Comparison of ENCODE assay signal across 35 cellular contexts in the genomic region with DNA sequence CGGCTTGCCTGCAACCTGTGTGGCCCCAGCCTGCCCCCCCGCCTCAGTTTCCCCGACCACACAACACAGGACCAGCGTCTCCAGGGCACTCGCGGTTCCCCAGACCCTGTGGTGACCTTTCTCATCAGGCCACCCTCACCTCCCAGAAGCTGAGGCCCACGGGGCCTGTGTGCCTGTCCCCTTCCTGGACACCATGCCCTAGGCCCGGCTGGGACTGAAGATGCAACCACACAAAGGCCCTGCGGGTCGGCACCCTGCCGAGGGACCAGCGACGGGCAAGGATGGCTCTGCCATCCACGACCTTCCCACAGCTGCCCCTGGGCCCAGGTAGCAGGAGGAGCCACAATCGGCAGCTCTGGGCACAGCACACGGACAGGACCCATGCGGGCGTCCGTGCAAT. TPM values are rescaled to one million over a fixed set of nuclear protein-coding genes. Genes with fewer than 3 reads are reported as not detected.
DNase-seq lines count a peak whose midpoint lies in the region; ATAC-seq, FAIRE-seq and TF ChIP-seq lines count a peak whose summit lies in the region.
"Had no signal": no experiment of that assay in that cellular context is flagged by ENCODE, and none has a peak within 500 bp of the region (broad histone marks: within the 10 kb centered on the region; RNA-seq: fewer than 3 reads in every experiment).

No MANE protein-coding gene starts in this region.

- CTCF ChIA-PET in HepG2 (lab: Yijun Ruan, JAX; ENCODE audit: low intra/inter-chr PET ratio, low total read pairs) (no interaction called here), RWPE1 (lab: Yijun Ruan, JAX) (no interaction called here), H1 (lab: Charles Lee; ENCODE audit: partially characterized antibody) (interaction anchor here (1.2 kb wide), 1 partner anchor 91 kb away, joined by 4 read pairs; no protein-coding TSS in a partner anchor)

- 95% methylated on average over 8 of the region's 19 CpGs for WGBS in HepG2 (ENCODE audit: low lambda C conversion rate)
- WGBS in right lobe of liver (ENCODE audit: insufficient coverage, low coverage, low lambda C conversion rate, missing lambda C conversion rate): no CpG with 5 or more reads among the region's 19 CpGs
- WGBS in H1 (ENCODE audit: extremely low coverage in 1 of 2, insufficient coverage in 1 of 2, insufficient read length in 1 of 2, insufficient replicate concordance in 2 of 2, low coverage in 1 of 2, low lambda C conversion rate in 2 of 2, missing lambda C conversion rate in 1 of 2), 2 experiments: 94% methylated on average over 15 of the region's 19 CpGs; no CpG with 5 or more reads in 1 of the 2 experiments
- no CpG with 5 or more reads among the region's 19 CpGs for WGBS in neuronal stem cell (ENCODE audit: extremely low coverage in 2 of 2, insufficient read length in 2 of 2, insufficient replicate concordance in 1 of 2), 2 donors

- H3K14ac ChIP-seq in H1 (ENCODE audit: insufficient read length): no peak overlapping the region
- peak overlapping the region; percentile 6 for H3K14ac ChIP-seq in neuronal stem cell (ENCODE audit: low read length)

- H2BK12ac ChIP-seq in H1 (ENCODE audit: low read depth, low read length) (no peak overlapping the region), neuronal stem cell (ENCODE audit: low read length) (peak overlapping the region; percentile 22)

- FAIRE-seq in HepG2 (lab: Jason Lieb, UNC): no peak
- no peak for FAIRE-seq in H1 (lab: Jason Lieb, UNC)
- FAIRE-seq: A204.1, A549, D721Med had no signal

- H3K27ac ChIP-seq in HepG2 (ENCODE audit: extremely low read length, insufficient read depth, low read length) (no peak overlapping the region), right lobe of liver (no peak overlapping the region), RWPE1 (0 out of 2 replicates have a peak overlapping the region, but pooled peaks have one; percentile 4), H1 (ENCODE audit: low read depth, low read length) (no peak overlapping the region), neuronal stem cell (replicated peaks; ENCODE audit: low read length) (no peak overlapping the region)
- H3K27ac ChIP-seq: 22Rv1; A549; BLaER1; BLaER1 treated with 17β-estradiol and CSF1 and Interleukin-3, amounts not matched to agents 10 nM and 100 nM; C4-2B had no signal

- DNase-seq in HepG2 (ENCODE audit: low spot score) (no peak), right lobe of liver (no peak), RWPE1 (ENCODE audit: low spot score) (no peak), H1 (ENCODE audit: low read depth in 1 of 2, low spot score in 2 of 2) (no peak), neuronal stem cell (ENCODE audit: low spot score) (no peak), T-helper 9 cell (no peak), NCI-H1092 (lab: John Stamatoyannopoulos, UW) (no peak), DMS114 treated with DMSO at 0.1 percent for 48 hours (lab: John Stamatoyannopoulos, UW; ENCODE audit: unreplicated experiment) (no peak)
- DNase-seq: 8988T; ACHN; AML-193; BE2C; C1 segment of cervical spinal cord; Caco-2; Calu3; CD4-positive, alpha-beta memory T cell; CD4-positive, alpha-beta T cell; CD4-positive, CD25-positive, alpha-beta regulatory T cell; CD8-positive, alpha-beta memory T cell; CD8-positive, alpha-beta T cell; COR-L47; DMS 273 treated with DMSO at 0.1 percent for 48 hours; DMS153; DMS53; DMS79; DMS79 treated with DMSO at 0.1 percent for 48 hours; DND-41; EL had no signal

- H3K23me2 ChIP-seq in H1 (ENCODE audit: low read depth, low read length): no peaks in the 10 kb centered on the region

- no peak overlapping the region for H3K4me3 ChIP-seq in HepG2 (replicated peaks in 1 of 3; ENCODE audit: insufficient read depth in 1 of 3, low read depth in 2 of 3, low read length in 3 of 3)
- H3K4me3 ChIP-seq in right lobe of liver: no peak overlapping the region
- no peak overlapping the region for H3K4me3 ChIP-seq in H1 (ENCODE audit: extremely low read depth in 1 of 4, insufficient read depth in 2 of 4, low read depth in 3 of 4, low read length in 4 of 4)
- no peak overlapping the region for H3K4me3 ChIP-seq in neuronal stem cell (ENCODE audit: low read length in 2 of 2)
- H3K4me3 ChIP-seq: A549; BLaER1; BLaER1 treated with 17β-estradiol and CSF1 and Interleukin-3, amounts not matched to agents 10 nM and 100 nM had no signal

- in situ Hi-C loops in HepG2 (cut with HindIII; ENCODE audit: extremely low pct_ligation_motif_present, low pct_unique_long_range_greater_than_20kb): no loop called here

- H2BK5ac ChIP-seq in H1 (ENCODE audit: low read depth, low read length): no peak overlapping the region
- H2BK5ac ChIP-seq in neuronal stem cell (ENCODE audit: low read length): no peak overlapping the region

- no peak overlapping the region for H3K56ac ChIP-seq in H1 (replicated peaks; ENCODE audit: insufficient read length, low read depth, low read length)

- no peaks in the 10 kb centered on the region for H3K27me3 ChIP-seq in HepG2 (ENCODE audit: control insufficient read depth in 1 of 2, insufficient read depth in 2 of 2, low read length in 2 of 2)
- H3K27me3 ChIP-seq in right lobe of liver: no peaks in the 10 kb centered on the region
- no peaks in the 10 kb centered on the region for H3K27me3 ChIP-seq in H1 (replicated peaks in 1 of 4; ENCODE audit: control insufficient read depth in 3 of 4, extremely low read depth in 1 of 4, insufficient read depth in 3 of 4, low read length in 3 of 4)
- no peaks in the 10 kb centered on the region for H3K27me3 ChIP-seq in neuronal stem cell (ENCODE audit: control insufficient read depth in 3 of 3, insufficient read depth in 3 of 3, low read depth in 1 of 3, low read length in 3 of 3)
- H3K27me3 ChIP-seq: BE2C; BLaER1; BLaER1 treated with 17β-estradiol and CSF1 and Interleukin-3, amounts not matched to agents 10 nM and 100 nM had no signal

- no peak overlapping the region for H2BK15ac ChIP-seq in H1 (ENCODE audit: low read length)
- H2BK15ac ChIP-seq in neuronal stem cell (ENCODE audit: low read length): no peak overlapping the region

- no peaks in the 10 kb centered on the region for H3K4me1 ChIP-seq in HepG2 (ENCODE audit: insufficient read depth, low read length)
- no peaks in the 10 kb centered on the region for H3K4me1 ChIP-seq in right lobe of liver
- no peaks in the 10 kb centered on the region for H3K4me1 ChIP-seq in H1 (replicated peaks in 1 of 4; ENCODE audit: control insufficient read depth in 3 of 4, insufficient read depth in 4 of 4, low read length in 3 of 4)
- no peaks in the 10 kb centered on the region for H3K4me1 ChIP-seq in neuronal stem cell (ENCODE audit: control insufficient read depth in 2 of 2, insufficient read depth in 1 of 2, low read depth in 1 of 2, low read length in 2 of 2)
- H3K4me1 ChIP-seq: A549; BE2C; BLaER1; BLaER1 treated with 17β-estradiol and CSF1 and Interleukin-3, amounts not matched to agents 10 nM and 100 nM; Caco-2 had no signal

- H3K9ac ChIP-seq in HepG2 (ENCODE audit: insufficient read depth, low read depth, low read length) (no peak overlapping the region), H1 (replicated peaks in 1 of 4; ENCODE audit: extremely low read depth in 1 of 4, low read depth in 3 of 4, low read length in 3 of 4) (no peak overlapping the region), neuronal stem cell (ENCODE audit: low read depth, low read length, poor library complexity) (no peak overlapping the region)
- H3K9ac ChIP-seq: BLaER1; BLaER1 treated with 17β-estradiol and CSF1 and Interleukin-3, amounts not matched to agents 10 nM and 100 nM had no signal

- no peak overlapping the region for H4K5ac ChIP-seq in H1 (ENCODE audit: insufficient read length, low read depth, low read length)

- TF ChIP-seq RAD21 in HepG2 (CRISPR knock-in tag; IDR thresholded peaks at IDR 0.05) (no peak), H1 (IDR thresholded peaks at IDR 0.05 in 1 of 2, conservative IDR thresholded peaks at IDR 0.05 in 1 of 2; ENCODE audit: low read depth in 2 of 2, low read length in 2 of 2) (no peak)

- TF ChIP-seq POLR2A in HepG2 (IDR thresholded peaks at IDR 0.05; ENCODE audit: insufficient read depth in 1 of 2, low read depth in 2 of 2, low read length in 2 of 2) (no peak), right lobe of liver (IDR thresholded peaks at IDR 0.05) (no peak), H1 (IDR thresholded peaks at IDR 0.05; ENCODE audit: control extremely low read depth in 1 of 2, low read depth in 2 of 2, low read length in 2 of 2) (no peak)

- H3K23ac ChIP-seq in H1 (ENCODE audit: insufficient read length) (no peak overlapping the region), neuronal stem cell (ENCODE audit: low read depth, low read length, poor library complexity) (peak overlapping the region; percentile 8)

- H4K20me1 ChIP-seq in HepG2 (ENCODE audit: insufficient read depth, low read length) (no peaks in the 10 kb centered on the region), H1 (replicated peaks in 1 of 2; ENCODE audit: control insufficient read depth in 1 of 2, insufficient read depth in 2 of 2, low read length in 2 of 2) (peaks cover 0 to 8% of the 10 kb centered on the region in 2 experiments)
- H4K20me1 ChIP-seq: BLaER1 had no signal

- POLR2A ChIA-PET in HepG2 (lab: Yijun Ruan, JAX): no interaction called here
- POLR2A ChIA-PET in RWPE1 (lab: Yijun Ruan, JAX; ENCODE audit: low non-redundant PET): no interaction called here
- POLR2A ChIA-PET in H1 (lab: Charles Lee; ENCODE audit: partially characterized antibody): no interaction called here

- no peaks in the 10 kb centered on the region for H3K79me2 ChIP-seq in HepG2 (ENCODE audit: insufficient read depth, low read length)
- H3K79me2 ChIP-seq in H1 (ENCODE audit: control insufficient read depth in 1 of 2, insufficient read depth in 2 of 2, low read length in 2 of 2): no peaks in the 10 kb centered on the region

- no peak overlapping the region for H2AK5ac ChIP-seq in H1 (ENCODE audit: low read depth, low read length)
- no peak overlapping the region for H2AK5ac ChIP-seq in neuronal stem cell (ENCODE audit: low read depth, low read length)

- 0 out of 2 replicates have a peak overlapping the region, but pooled peaks have one; percentile 25 for H4K8ac ChIP-seq in H1 (ENCODE audit: extremely low read depth, insufficient read depth, low read length)
- no peak overlapping the region for H4K8ac ChIP-seq in neuronal stem cell (ENCODE audit: low read depth, low read length)

- TF ChIP-seq CTCF in HepG2 (CRISPR knock-in tag; IDR thresholded peaks at IDR 0.05) (no peak), right lobe of liver (IDR thresholded peaks at IDR 0.05) (no peak), RWPE1 (conservative IDR thresholded peaks at IDR 0.05; ENCODE audit: low read depth) (no peak), H1 (IDR thresholded peaks at IDR 0.05; ENCODE audit: control extremely low read depth in 1 of 3, insufficient read depth in 1 of 3, low read depth in 1 of 3, low read length in 3 of 3) (no peak)

- H3K4ac ChIP-seq in H1 (replicated peaks; ENCODE audit: insufficient read length, low read depth, low read length) (no peak overlapping the region), neuronal stem cell (ENCODE audit: low read length) (no peak overlapping the region)

- ATAC-seq in HepG2 (no peak), right lobe of liver (no peak)
- ATAC-seq: CD8-positive, alpha-beta T cell had no signal

- H3K79me1 ChIP-seq in H1 (ENCODE audit: low read depth, low read length) (no peaks in the 10 kb centered on the region), neuronal stem cell (ENCODE audit: low read depth, low read length) (peaks cover 5% of the 10 kb centered on the region)

- H4K91ac ChIP-seq in H1 (replicated peaks; ENCODE audit: insufficient read length, low read length) (no peak overlapping the region), neuronal stem cell (ENCODE audit: low read depth, low read length, poor library complexity) (no peak overlapping the region)

- TF ChIP-seq EP300 in HepG2 (IDR thresholded peaks at IDR 0.05; ENCODE audit: low read depth in 2 of 2, low read length in 2 of 2): no peak
- TF ChIP-seq EP300 in HepG2 (CRISPR knock-in tag; IDR thresholded peaks at IDR 0.05; ENCODE audit: borderline replicate concordance): no peak
- TF ChIP-seq EP300 in H1 (IDR thresholded peaks at IDR 0.05; ENCODE audit: borderline replicate concordance in 1 of 2, low read depth in 2 of 2, low read length in 2 of 2): no peak

- H3K36me3 ChIP-seq in HepG2 (replicated peaks in 1 of 2; ENCODE audit: control insufficient read depth in 1 of 2, insufficient read depth in 2 of 2, low read length in 2 of 2) (peaks cover 19 to 58% of the 10 kb centered on the region in 2 experiments; a peak in 4 of 5 replicates), right lobe of liver (peaks cover 0 to 77% (median 38%) of the 10 kb centered on the region in 4 donors), H1 (ENCODE audit: control insufficient read depth in 2 of 4, insufficient read depth in 4 of 4, low read length in 3 of 4) (peaks cover 3 to 56% (median 14%) of the 10 kb centered on the region in 4 experiments; a peak in 5 of 8 replicates), neuronal stem cell (replicated peaks in 1 of 2; ENCODE audit: control insufficient read depth in 2 of 2, insufficient read depth in 2 of 2, low read length in 2 of 2) (peaks cover 34 to 52% of the 10 kb centered on the region in 2 donors)
- H3K36me3 ChIP-seq: BE2C had no signal

- H2AFZ ChIP-seq in HepG2 (ENCODE audit: low read length): no peak overlapping the region
- no peak overlapping the region for H2AFZ ChIP-seq in H1 (ENCODE audit: low read length)
- no peak overlapping the region for H2AFZ ChIP-seq in neuronal stem cell (ENCODE audit: low read length)

- no peak overlapping the region for H2BK120ac ChIP-seq in H1 (replicated peaks; ENCODE audit: low read depth, low read length)
- H2BK120ac ChIP-seq in neuronal stem cell (ENCODE audit: low read depth, low read length): no peak overlapping the region

- no peak overlapping the region for H2BK20ac ChIP-seq in H1 (ENCODE audit: low read length)

- H3K18ac ChIP-seq in H1 (ENCODE audit: extremely low read depth, low read length) (no peak overlapping the region), neuronal stem cell (ENCODE audit: low read length) (peak overlapping the region; percentile 27)

- H3K9me3 ChIP-seq in HepG2 (ENCODE audit: low read length) (no peaks in the 10 kb centered on the region), right lobe of liver (no peaks in the 10 kb centered on the region), H1 (ENCODE audit: insufficient read depth in 2 of 2, low read depth in 1 of 2, low read length in 1 of 2) (no peaks in the 10 kb centered on the region), neuronal stem cell (replicated peaks in 1 of 2; ENCODE audit: control insufficient read depth in 2 of 2, insufficient read depth in 1 of 2, low read depth in 1 of 2, low read length in 2 of 2) (no peaks in the 10 kb centered on the region)
- H3K9me3 ChIP-seq: A549; BE2C; BLaER1; BLaER1 treated with 17β-estradiol and CSF1 and Interleukin-3, amounts not matched to agents 10 nM and 100 nM; Caco-2 had no signal

- no TSS peak for BruUV-seq in HepG2 (replicated peaks; lab: Mats Ljungman, UMichigan)

- intact Hi-C loops in HepG2 (cut with micrococcal nuclease; ENCODE audit: unreplicated experiment): no loop called here
- intact Hi-C loops in right lobe of liver (cut with DNase I): no loop called here

- H3K4me2 ChIP-seq in HepG2 (ENCODE audit: low read depth, low read length) (no peak overlapping the region), H1 (ENCODE audit: insufficient read depth in 1 of 2, low read depth in 2 of 2, low read length in 2 of 2) (no peak overlapping the region), neuronal stem cell (ENCODE audit: insufficient read depth, low read length, poor library complexity, severe bottlenecking) (no peak overlapping the region)
- H3K4me2 ChIP-seq: A549; BLaER1; BLaER1 treated with 17β-estradiol and CSF1 and Interleukin-3, amounts not matched to agents 10 nM and 100 nM had no signal

RNA-seq across cellular contexts. Expression of gene SLC12A7, which starts 34.8 kb away (rescaled TPM):
- 7.4 and 14.0 TPM in 2 replicates for total RNA-seq in HepG2 (2016; rRNA removed; fragmentation: Illumina TruSeq; extraction: Trizol)
- total RNA-seq in HepG2 (2016; cell fraction: cytosol; rRNA removed; fragmentation: Illumina TruSeq; extraction: Trizol; ENCODE audit: low read depth): 9.5 and 12.5 TPM in 2 replicates
- 5.2 and 15.7 TPM in 2 replicates for total RNA-seq in HepG2 (2016; cell fraction: insoluble cytoplasmic fraction; rRNA removed; fragmentation: Illumina TruSeq; extraction: Trizol)
- total RNA-seq in HepG2 (2016; cell fraction: membrane; rRNA removed; fragmentation: Illumina TruSeq; extraction: Trizol): 6.9 and 7.7 TPM in 2 replicates
- total RNA-seq in HepG2 (2016; cell fraction: nucleus; rRNA removed; fragmentation: Illumina TruSeq; extraction: Trizol): 21.8 and 25.8 TPM in 2 replicates
- polyA plus RNA-seq in HepG2 (2011; rRNA removed): 18.5 and 25.6 TPM in 2 replicates
- 11.8 and 15.1 TPM in 2 replicates for polyA plus RNA-seq in HepG2 (2011; cell fraction: cytosol; rRNA removed)
- polyA plus RNA-seq in HepG2 (2011; cell fraction: nucleus; rRNA removed): 164 and 213 TPM in 2 replicates
- 28.2 and 30.9 TPM in 2 replicates for polyA plus RNA-seq in HepG2 (2012)
- 1.4 and 1.6 TPM in 2 replicates for polyA plus RNA-seq in HepG2 (2016; cell fraction: cytosol; fragmentation: Illumina TruSeq; extraction: Trizol; ENCODE audit: low read depth)
- polyA plus RNA-seq in HepG2 (2016; cell fraction: insoluble cytoplasmic fraction; fragmentation: Illumina TruSeq; extraction: Trizol; ENCODE audit: low read depth): 6.3 and 7.6 TPM in 2 replicates
- 3.2 and 3.7 TPM in 2 replicates for polyA plus RNA-seq in HepG2 (2016; cell fraction: membrane; fragmentation: Illumina TruSeq; extraction: Trizol; ENCODE audit: low read depth)
- 88.5 and 93.5 TPM in 2 replicates for polyA plus RNA-seq in HepG2 (2016; cell fraction: nucleus; fragmentation: Illumina TruSeq; extraction: Trizol; ENCODE audit: insufficient read depth, low read depth)
- 6.3 and 47.1 TPM in 2 replicates for polyA minus RNA-seq in HepG2 (2011; rRNA and poly(A)+ RNA removed; ENCODE audit: low replicate concordance)
- polyA minus RNA-seq in HepG2 (2011; cell fraction: cytosol; rRNA and poly(A)+ RNA removed): 14.7 and 16.2 TPM in 2 replicates
- polyA minus RNA-seq in HepG2 (2011; cell fraction: nucleus; rRNA and poly(A)+ RNA removed): 40.3 and 44.4 TPM in 2 replicates
- total RNA-seq in right lobe of liver: 10 to 100 TPM; 38.9 to 65.2 (median 53.3) TPM
- total RNA-seq in H1 (2021; fragmentation: NEBNext Ultra II Directional; extraction: Animal tissue kit (Norgen Biotek cat#: 25700)): 38.6 and 39.7 TPM in 2 replicates
- polyA plus RNA-seq in H1 (2011; rRNA removed): 23.5 and 37.5 TPM in 2 replicates
- 26.4 TPM for polyA plus RNA-seq in H1 (2011; cell fraction: cytosol; rRNA removed)
- polyA plus RNA-seq in H1 (2011; cell fraction: nucleus; rRNA removed): 181 TPM
- 27.4 to 47.0 TPM (median 38.9 TPM) in 4 replicates for polyA plus RNA-seq in H1 (2012, experiment 1 of 2)
- 19.5 TPM for polyA plus RNA-seq in H1 (2012, experiment 2 of 2)
- polyA plus RNA-seq in H1 (2013, experiment 1 of 2): 27.2 TPM
- 24.9 TPM for polyA plus RNA-seq in H1 (2013, experiment 2 of 2)
- 23.8 and 28.1 TPM in 2 replicates for polyA minus RNA-seq in H1 (2011; rRNA and poly(A)+ RNA removed)
- polyA minus RNA-seq in H1 (2011; cell fraction: cytosol; rRNA and poly(A)+ RNA removed): 33.8 TPM
- polyA minus RNA-seq in H1 (2011; cell fraction: nucleus; rRNA and poly(A)+ RNA removed): 44.5 TPM
- polyA plus RNA-seq in neuronal stem cell (2013, experiment 1 of 2): 25.7 TPM
- 25.0 TPM for polyA plus RNA-seq in neuronal stem cell (2013, experiment 2 of 2)
